1 cellular context compared by ENCODE assay signal in the genomic region with DNA sequence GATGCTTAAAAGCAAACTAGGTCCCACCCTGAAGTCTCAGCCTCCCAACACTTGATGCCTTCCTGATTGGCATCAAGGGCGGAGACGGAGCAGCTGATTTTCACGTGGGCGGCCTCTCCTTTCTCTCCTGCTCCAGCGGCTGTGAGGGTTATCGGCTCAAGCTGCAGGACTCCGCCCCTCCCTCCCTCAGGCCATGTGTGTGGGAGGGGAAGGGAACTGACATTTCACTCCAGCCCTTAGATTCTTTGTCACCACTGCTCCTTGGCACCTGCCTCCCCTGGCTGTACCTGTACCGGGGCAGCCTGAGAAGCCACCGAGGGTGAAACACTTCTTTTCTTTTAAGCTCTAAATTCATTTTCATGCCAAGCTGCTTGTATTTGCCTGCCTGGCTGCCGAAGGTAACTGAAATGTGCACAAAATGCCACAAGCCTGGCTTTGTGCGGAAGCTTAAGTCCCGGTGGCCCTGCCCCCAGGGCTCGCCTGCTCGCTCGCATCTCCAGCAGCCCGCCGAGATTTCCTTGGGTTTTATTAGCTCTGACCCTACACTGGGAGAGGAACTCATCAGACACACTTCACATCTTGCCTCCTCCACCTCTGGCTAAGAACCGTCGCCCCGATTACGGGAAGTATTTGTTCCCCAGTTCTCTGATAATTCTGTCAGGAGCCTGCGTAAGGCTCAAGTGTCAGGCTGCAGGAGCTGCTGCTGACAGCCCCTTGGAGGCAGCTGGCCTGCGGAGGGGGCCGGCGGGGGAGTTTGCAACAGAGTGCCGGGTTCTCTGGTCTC.
TF ChIP-seq lines count a peak whose summit lies in the region.

No MANE protein-coding gene starts in this region.

TF ChIP-seq in HepG2, 621 proteins besides CTCF, POLR2A, EP300 and RAD21 (continues in another document):
- TF ChIP-seq IKZF1 (IDR thresholded peaks at IDR 0.05) = no peak
- TF ChIP-seq YEATS2 (CRISPR knock-in tag; IDR thresholded peaks at IDR 0.05; ENCODE audit: borderline replicate concordance) = no peak
- TF ChIP-seq KDM5A (IDR thresholded peaks at IDR 0.05; ENCODE audit: borderline replicate concordance, low read length) = no peak
- TF ChIP-seq JUNB (CRISPR knock-in tag; IDR thresholded peaks at IDR 0.05; ENCODE audit: borderline replicate concordance) = no peak
- TF ChIP-seq, protein P1, sequence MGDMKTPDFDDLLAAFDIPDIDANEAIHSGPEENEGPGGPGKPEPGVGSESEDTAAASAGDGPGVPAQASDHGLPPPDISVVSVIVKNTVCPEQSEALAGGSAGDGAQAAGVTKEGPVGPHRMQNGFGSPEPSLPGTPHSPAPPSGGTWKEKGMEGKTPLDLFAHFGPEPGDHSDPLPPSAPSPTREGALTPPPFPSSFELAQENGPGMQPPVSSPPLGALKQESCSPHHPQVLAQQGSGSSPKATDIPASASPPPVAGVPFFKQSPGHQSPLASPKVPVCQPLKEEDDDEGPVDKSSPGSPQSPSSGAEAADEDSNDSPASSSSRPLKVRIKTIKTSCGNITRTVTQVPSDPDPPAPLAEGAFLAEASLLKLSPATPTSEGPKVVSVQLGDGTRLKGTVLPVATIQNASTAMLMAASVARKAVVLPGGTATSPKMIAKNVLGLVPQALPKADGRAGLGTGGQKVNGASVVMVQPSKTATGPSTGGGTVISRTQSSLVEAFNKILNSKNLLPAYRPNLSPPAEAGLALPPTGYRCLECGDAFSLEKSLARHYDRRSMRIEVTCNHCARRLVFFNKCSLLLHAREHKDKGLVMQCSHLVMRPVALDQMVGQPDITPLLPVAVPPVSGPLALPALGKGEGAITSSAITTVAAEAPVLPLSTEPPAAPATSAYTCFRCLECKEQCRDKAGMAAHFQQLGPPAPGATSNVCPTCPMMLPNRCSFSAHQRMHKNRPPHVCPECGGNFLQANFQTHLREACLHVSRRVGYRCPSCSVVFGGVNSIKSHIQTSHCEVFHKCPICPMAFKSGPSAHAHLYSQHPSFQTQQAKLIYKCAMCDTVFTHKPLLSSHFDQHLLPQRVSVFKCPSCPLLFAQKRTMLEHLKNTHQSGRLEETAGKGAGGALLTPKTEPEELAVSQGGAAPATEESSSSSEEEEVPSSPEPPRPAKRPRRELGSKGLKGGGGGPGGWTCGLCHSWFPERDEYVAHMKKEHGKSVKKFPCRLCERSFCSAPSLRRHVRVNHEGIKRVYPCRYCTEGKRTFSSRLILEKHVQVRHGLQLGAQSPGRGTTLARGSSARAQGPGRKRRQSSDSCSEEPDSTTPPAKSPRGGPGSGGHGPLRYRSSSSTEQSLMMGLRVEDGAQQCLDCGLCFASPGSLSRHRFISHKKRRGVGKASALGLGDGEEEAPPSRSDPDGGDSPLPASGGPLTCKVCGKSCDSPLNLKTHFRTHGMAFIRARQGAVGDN (CRISPR knock-in tag; IDR thresholded peaks at IDR 0.05) = peak; percentile 48; the same call in 1 of the 2 replicates
- TF ChIP-seq ZFP1 (CRISPR knock-in tag; IDR thresholded peaks at IDR 0.05) = no peak
- TF ChIP-seq, protein P2, sequence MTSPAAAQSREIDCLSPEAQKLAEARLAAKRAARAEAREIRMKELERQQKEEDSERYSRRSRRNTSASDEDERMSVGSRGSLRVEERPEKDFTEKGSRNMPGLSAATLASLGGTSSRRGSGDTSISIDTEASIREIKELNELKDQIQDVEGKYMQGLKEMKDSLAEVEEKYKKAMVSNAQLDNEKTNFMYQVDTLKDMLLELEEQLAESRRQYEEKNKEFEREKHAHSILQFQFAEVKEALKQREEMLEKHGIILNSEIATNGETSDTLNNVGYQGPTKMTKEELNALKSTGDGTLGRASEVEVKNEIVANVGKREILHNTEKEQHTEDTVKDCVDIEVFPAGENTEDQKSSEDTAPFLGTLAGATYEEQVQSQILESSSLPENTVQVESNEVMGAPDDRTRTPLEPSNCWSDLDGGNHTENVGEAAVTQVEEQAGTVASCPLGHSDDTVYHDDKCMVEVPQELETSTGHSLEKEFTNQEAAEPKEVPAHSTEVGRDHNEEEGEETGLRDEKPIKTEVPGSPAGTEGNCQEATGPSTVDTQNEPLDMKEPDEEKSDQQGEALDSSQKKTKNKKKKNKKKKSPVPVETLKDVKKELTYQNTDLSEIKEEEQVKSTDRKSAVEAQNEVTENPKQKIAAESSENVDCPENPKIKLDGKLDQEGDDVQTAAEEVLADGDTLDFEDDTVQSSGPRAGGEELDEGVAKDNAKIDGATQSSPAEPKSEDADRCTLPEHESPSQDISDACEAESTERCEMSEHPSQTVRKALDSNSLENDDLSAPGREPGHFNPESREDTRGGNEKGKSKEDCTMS (CRISPR knock-in tag; conservative IDR thresholded peaks at IDR 0.05) = no peak
- TF ChIP-seq ZNF724P (CRISPR knock-in tag; IDR thresholded peaks at IDR 0.05; ENCODE audit: borderline replicate concordance) = no peak
- TF ChIP-seq, protein P3, sequence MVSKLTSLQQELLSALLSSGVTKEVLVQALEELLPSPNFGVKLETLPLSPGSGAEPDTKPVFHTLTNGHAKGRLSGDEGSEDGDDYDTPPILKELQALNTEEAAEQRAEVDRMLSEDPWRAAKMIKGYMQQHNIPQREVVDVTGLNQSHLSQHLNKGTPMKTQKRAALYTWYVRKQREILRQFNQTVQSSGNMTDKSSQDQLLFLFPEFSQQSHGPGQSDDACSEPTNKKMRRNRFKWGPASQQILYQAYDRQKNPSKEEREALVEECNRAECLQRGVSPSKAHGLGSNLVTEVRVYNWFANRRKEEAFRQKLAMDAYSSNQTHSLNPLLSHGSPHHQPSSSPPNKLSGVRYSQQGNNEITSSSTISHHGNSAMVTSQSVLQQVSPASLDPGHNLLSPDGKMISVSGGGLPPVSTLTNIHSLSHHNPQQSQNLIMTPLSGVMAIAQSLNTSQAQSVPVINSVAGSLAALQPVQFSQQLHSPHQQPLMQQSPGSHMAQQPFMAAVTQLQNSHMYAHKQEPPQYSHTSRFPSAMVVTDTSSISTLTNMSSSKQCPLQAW (CRISPR knock-in tag; IDR thresholded peaks at IDR 0.05) = 0 out of 2 replicates have a peak, but pooled peaks have one; percentile 45
- TF ChIP-seq NFIC (IDR thresholded peaks at IDR 0.05; ENCODE audit: low read length) = no peak
- peak; percentile 67 for TF ChIP-seq SAP130 (CRISPR knock-in tag; IDR thresholded peaks at IDR 0.05; ENCODE audit: low read depth)
- TF ChIP-seq MEIS2 (CRISPR knock-in tag; IDR thresholded peaks at IDR 0.05) = 0 out of 2 replicates have a peak, but pooled peaks have one; percentile 21
- 0 out of 2 replicates have a peak, but pooled peaks have one; percentile 19 for TF ChIP-seq SP2 (CRISPR knock-in tag; IDR thresholded peaks at IDR 0.05)
- TF ChIP-seq TMF1 (CRISPR knock-in tag; IDR thresholded peaks at IDR 0.05; ENCODE audit: low read depth) = no peak
- TF ChIP-seq CHD4 (IDR thresholded peaks at IDR 0.05; ENCODE audit: borderline replicate concordance, low read length) = no peak
- TF ChIP-seq SP5 (CRISPR knock-in tag; IDR thresholded peaks at IDR 0.05; ENCODE audit: borderline replicate concordance, low read depth) = peak; percentile 87
- no peak for TF ChIP-seq TOE1 (CRISPR knock-in tag; IDR thresholded peaks at IDR 0.05)
- TF ChIP-seq BRD4 (CRISPR knock-in tag; IDR thresholded peaks at IDR 0.05) = no peak
- no peak for TF ChIP-seq ZNF256 (CRISPR knock-in tag; conservative IDR thresholded peaks at IDR 0.05)
- TF ChIP-seq FOSL2 (CRISPR knock-in tag; IDR thresholded peaks at IDR 0.05) = peak; percentile 21; the same call in 1 of the 2 replicates
- TF ChIP-seq SRF (IDR thresholded peaks at IDR 0.05; ENCODE audit: low read depth, low read length) = no peak
- TF ChIP-seq HNRNPK (IDR thresholded peaks at IDR 0.05; ENCODE audit: low read depth, low read length, poor library complexity, severe bottlenecking) = no peak
- TF ChIP-seq ZNF441 (CRISPR knock-in tag; IDR thresholded peaks at IDR 0.05; ENCODE audit: borderline replicate concordance) = 0 out of 2 replicates have a peak, but pooled peaks have one; percentile 35
- no peak for TF ChIP-seq POLR2G (IDR thresholded peaks at IDR 0.05; ENCODE audit: low read depth, low read length)
- TF ChIP-seq, protein P4, sequence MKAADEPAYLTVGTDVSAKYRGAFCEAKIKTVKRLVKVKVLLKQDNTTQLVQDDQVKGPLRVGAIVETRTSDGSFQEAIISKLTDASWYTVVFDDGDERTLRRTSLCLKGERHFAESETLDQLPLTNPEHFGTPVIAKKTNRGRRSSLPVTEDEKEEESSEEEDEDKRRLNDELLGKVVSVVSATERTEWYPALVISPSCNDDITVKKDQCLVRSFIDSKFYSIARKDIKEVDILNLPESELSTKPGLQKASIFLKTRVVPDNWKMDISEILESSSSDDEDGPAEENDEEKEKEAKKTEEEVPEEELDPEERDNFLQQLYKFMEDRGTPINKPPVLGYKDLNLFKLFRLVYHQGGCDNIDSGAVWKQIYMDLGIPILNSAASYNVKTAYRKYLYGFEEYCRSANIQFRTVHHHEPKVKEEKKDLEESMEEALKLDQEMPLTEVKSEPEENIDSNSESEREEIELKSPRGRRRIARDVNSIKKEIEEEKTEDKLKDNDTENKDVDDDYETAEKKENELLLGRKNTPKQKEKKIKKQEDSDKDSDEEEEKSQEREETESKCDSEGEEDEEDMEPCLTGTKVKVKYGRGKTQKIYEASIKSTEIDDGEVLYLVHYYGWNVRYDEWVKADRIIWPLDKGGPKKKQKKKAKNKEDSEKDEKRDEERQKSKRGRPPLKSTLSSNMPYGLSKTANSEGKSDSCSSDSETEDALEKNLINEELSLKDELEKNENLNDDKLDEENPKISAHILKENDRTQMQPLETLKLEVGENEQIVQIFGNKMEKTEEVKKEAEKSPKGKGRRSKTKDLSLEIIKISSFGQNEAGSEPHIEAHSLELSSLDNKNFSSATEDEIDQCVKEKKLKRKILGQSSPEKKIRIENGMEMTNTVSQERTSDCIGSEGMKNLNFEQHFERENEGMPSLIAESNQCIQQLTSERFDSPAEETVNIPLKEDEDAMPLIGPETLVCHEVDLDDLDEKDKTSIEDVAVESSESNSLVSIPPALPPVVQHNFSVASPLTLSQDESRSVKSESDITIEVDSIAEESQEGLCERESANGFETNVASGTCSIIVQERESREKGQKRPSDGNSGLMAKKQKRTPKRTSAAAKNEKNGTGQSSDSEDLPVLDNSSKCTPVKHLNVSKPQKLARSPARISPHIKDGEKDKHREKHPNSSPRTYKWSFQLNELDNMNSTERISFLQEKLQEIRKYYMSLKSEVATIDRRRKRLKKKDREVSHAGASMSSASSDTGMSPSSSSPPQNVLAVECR (CRISPR knock-in tag; IDR thresholded peaks at IDR 0.05; ENCODE audit: borderline replicate concordance) = peak; percentile 27; the same call in 1 of the 2 replicates
- TF ChIP-seq ZNF331 (CRISPR knock-in tag; IDR thresholded peaks at IDR 0.05) = 0 out of 2 replicates have a peak, but pooled peaks have one; percentile 43
- TF ChIP-seq ZFY (CRISPR knock-in tag; IDR thresholded peaks at IDR 0.05) = no peak
- TF ChIP-seq, protein P5, sequence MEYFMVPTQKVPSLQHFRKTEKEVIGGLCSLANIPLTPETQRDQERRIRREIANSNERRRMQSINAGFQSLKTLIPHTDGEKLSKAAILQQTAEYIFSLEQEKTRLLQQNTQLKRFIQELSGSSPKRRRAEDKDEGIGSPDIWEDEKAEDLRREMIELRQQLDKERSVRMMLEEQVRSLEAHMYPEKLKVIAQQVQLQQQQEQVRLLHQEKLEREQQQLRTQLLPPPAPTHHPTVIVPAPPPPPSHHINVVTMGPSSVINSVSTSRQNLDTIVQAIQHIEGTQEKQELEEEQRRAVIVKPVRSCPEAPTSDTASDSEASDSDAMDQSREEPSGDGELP (IDR thresholded peaks at IDR 0.05; ENCODE audit: borderline replicate concordance, low read depth) = peak; percentile 91
- TF ChIP-seq ZNF777 (CRISPR knock-in tag; IDR thresholded peaks at IDR 0.05) = no peak
- TF ChIP-seq, protein P6, sequence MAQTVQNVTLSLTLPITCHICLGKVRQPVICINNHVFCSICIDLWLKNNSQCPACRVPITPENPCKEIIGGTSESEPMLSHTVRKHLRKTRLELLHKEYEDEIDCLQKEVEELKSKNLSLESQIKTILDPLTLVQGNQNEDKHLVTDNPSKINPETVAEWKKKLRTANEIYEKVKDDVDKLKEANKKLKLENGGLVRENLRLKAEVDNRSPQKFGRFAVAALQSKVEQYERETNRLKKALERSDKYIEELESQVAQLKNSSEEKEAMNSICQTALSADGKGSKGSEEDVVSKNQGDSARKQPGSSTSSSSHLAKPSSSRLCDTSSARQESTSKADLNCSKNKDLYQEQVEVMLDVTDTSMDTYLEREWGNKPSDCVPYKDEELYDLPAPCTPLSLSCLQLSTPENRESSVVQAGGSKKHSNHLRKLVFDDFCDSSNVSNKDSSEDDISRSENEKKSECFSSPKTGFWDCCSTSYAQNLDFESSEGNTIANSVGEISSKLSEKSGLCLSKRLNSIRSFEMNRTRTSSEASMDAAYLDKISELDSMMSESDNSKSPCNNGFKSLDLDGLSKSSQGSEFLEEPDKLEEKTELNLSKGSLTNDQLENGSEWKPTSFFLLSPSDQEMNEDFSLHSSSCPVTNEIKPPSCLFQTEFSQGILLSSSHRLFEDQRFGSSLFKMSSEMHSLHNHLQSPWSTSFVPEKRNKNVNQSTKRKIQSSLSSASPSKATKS (CRISPR knock-in tag; IDR thresholded peaks at IDR 0.05) = no peak
- TF ChIP-seq YY1 (IDR thresholded peaks at IDR 0.05; ENCODE audit: insufficient read depth, insufficient replicate concordance, low read depth, low read length) = no peak
- no peak for TF ChIP-seq ZNF652 (CRISPR knock-in tag; IDR thresholded peaks at IDR 0.05; ENCODE audit: borderline replicate concordance, low read depth)
- no peak for TF ChIP-seq FOXC1 (CRISPR knock-in tag; IDR thresholded peaks at IDR 0.05; ENCODE audit: borderline replicate concordance)
- no peak for TF ChIP-seq ZNF773 (CRISPR knock-in tag; IDR thresholded peaks at IDR 0.05; ENCODE audit: borderline replicate concordance)
- 0 out of 2 replicates have a peak, but pooled peaks have one; percentile 19 for TF ChIP-seq HOXA3 (CRISPR knock-in tag; IDR thresholded peaks at IDR 0.05)
- TF ChIP-seq ZNF543 (CRISPR knock-in tag; IDR thresholded peaks at IDR 0.05) = no peak
- TF ChIP-seq PHF20 (CRISPR knock-in tag; IDR thresholded peaks at IDR 0.05) = no peak
- TF ChIP-seq, protein P7, sequence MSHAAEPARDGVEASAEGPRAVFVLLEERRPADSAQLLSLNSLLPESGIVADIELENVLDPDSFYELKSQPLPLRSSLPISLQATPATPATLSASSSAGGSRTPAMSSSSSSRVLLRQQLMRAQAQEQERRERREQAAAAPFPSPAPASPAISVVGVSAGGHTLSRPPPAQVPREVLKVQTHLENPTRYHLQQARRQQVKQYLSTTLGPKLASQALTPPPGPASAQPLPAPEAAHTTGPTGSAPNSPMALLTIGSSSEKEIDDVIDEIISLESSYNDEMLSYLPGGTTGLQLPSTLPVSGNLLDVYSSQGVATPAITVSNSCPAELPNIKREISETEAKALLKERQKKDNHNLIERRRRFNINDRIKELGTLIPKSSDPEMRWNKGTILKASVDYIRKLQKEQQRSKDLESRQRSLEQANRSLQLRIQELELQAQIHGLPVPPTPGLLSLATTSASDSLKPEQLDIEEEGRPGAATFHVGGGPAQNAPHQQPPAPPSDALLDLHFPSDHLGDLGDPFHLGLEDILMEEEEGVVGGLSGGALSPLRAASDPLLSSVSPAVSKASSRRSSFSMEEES (CRISPR knock-in tag; IDR thresholded peaks at IDR 0.05) = 0 out of 2 replicates have a peak, but pooled peaks have one; percentile 20
- TF ChIP-seq MIER3 (CRISPR knock-in tag; IDR thresholded peaks at IDR 0.05; ENCODE audit: borderline replicate concordance) = 0 out of 2 replicates have a peak, but pooled peaks have one; percentile 35
- no peak for TF ChIP-seq ZNF839 (CRISPR knock-in tag; IDR thresholded peaks at IDR 0.05; ENCODE audit: borderline replicate concordance)
